16 cellular contexts compared by ENCODE assay signal in genomic region chr5:176659440-176659839, GRCh38. TPM values are rescaled to one million over a fixed set of nuclear protein-coding genes. Genes with fewer than 3 reads are reported as not detected.
A peak's percentile ranks its signal among the peaks of the same experiment; 100 is the strongest.
DNase-seq lines count a peak whose midpoint lies in the region; ATAC-seq and TF ChIP-seq lines count a peak whose summit lies in the region.
"Had no signal": no experiment of that assay in that cellular context is flagged by ENCODE, and none has a peak within 500 bp of the region (broad histone marks: within the 10 kb centered on the region; RNA-seq: fewer than 3 reads in every experiment).

No MANE protein-coding gene starts in this region.

- no peak overlapping the region for H2AFZ ChIP-seq in KMS-11 (ENCODE audit: low read depth)

- in situ Hi-C loops in gastrocnemius medialis (cut with MboI; ENCODE audit: low sequenced_read_pairs in 4 of 4) = loop anchor here in 2 of 4 donors (25.0 kb wide), 2 partner anchors 303 to 453 kb away; no protein-coding TSS in a partner anchor

- TF ChIP-seq CTCF in KMS-11 (conservative IDR thresholded peaks at IDR 0.05; ENCODE audit: low read depth, low read length) (no peak), gastrocnemius medialis (IDR thresholded peaks at IDR 0.05 in 4 of 5, conservative IDR thresholded peaks at IDR 0.05 in 1 of 5) (no peak)

- intact Hi-C loops in gastrocnemius medialis (cut with DNase I; ENCODE audit: low total_unique reads) = loop anchor here (5.0 kb wide), 1 partner anchor 298 kb away; no protein-coding TSS in a partner anchor

- 0 out of 22 replicates have a peak, but pooled peaks cover 0 to 3% (median 0%) of the 10 kb centered on the region in 11 experiments for H3K27me3 ChIP-seq in BLaER1 treated with 17β-estradiol and CSF1 and Interleukin-3, amounts not matched to agents 10 nM and 100 nM
- H3K27me3 ChIP-seq in KMS-11 (ENCODE audit: insufficient read depth, low read depth) (no peaks in the 10 kb centered on the region), gastrocnemius medialis (peaks cover 12% of the 10 kb centered on the region in 3 donors)

- H3K4me3 ChIP-seq in BLaER1 treated with 17β-estradiol and CSF1 and Interleukin-3, amounts not matched to agents 10 nM and 100 nM = peak overlapping the region in 2 of 10 experiments; percentile 37 to 51; a peak in 1 of 20 replicates
- no peak overlapping the region for H3K4me3 ChIP-seq in KMS-11 (IDR thresholded peaks at IDR 0.05; ENCODE audit: insufficient read depth, low read depth, low read length)
- no peak overlapping the region for H3K4me3 ChIP-seq in gastrocnemius medialis
- H3K4me3 ChIP-seq: gastroesophageal sphincter, HAP-1 had no signal

- H3K9ac ChIP-seq in BLaER1 treated with 17β-estradiol and CSF1 and Interleukin-3, amounts not matched to agents 10 nM and 100 nM = peak overlapping the region in 7 of 11 experiments; percentile 15 to 60 (median 41); a peak in 8 of 22 replicates
- no peak overlapping the region for H3K9ac ChIP-seq in KMS-11
- H3K9ac ChIP-seq: SK-N-SH had no signal

- POLR2A ChIA-PET in naive thymus-derived CD8-positive, alpha-beta T cell (lab: Charles Lee) = interaction anchor here (2.6 kb wide), 1 partner anchor 11 kb away, joined by 23 read pairs; the partner anchor contains the start of gene TSPAN17

- no peak for ATAC-seq in naive thymus-derived CD8-positive, alpha-beta T cell
- ATAC-seq in GM18870 (IDR thresholded peaks at IDR 0.05; ENCODE audit: unreplicated experiment) (no peak), HG03520 (IDR thresholded peaks at IDR 0.05; ENCODE audit: unreplicated experiment) (no peak), gastrocnemius medialis (no peak), GM21447 (IDR thresholded peaks at IDR 0.05; ENCODE audit: unreplicated experiment) (no peak)
- ATAC-seq: gastroesophageal sphincter had no signal

- H3K4me3 Mint-ChIP-seq in naive thymus-derived CD8-positive, alpha-beta T cell = peak overlapping the region; percentile 79 to 91 (median 89)

- peak overlapping the region in 6 of 11 experiments; percentile 11 to 77 (median 46); a peak in 6 of 22 replicates for H3K27ac ChIP-seq in BLaER1 treated with 17β-estradiol and CSF1 and Interleukin-3, amounts not matched to agents 10 nM and 100 nM
- H3K27ac ChIP-seq in KMS-11 (no peak overlapping the region), angular gyrus (ENCODE audit: low read depth, low read length) (peak overlapping the region; percentile 70), gastrocnemius medialis (no peak overlapping the region)

- H3K27ac Mint-ChIP-seq in naive thymus-derived CD8-positive, alpha-beta T cell = peak overlapping the region; percentile 29 to 94 (median 78)

- H3K4me1 ChIP-seq in BLaER1 treated with 17β-estradiol and CSF1 and Interleukin-3, amounts not matched to agents 10 nM and 100 nM = peaks cover 15 to 66% (median 40%) of the 10 kb centered on the region in 10 experiments
- H3K4me1 ChIP-seq in KMS-11 (ENCODE audit: low read depth, poor library complexity, severe bottlenecking) (peaks cover 28% of the 10 kb centered on the region), gastrocnemius medialis (peaks cover 0 to 4% of the 10 kb centered on the region in 2 donors)
- H3K4me1 ChIP-seq: HAP-1 had no signal

- no peak for TF ChIP-seq POLR2A in gastrocnemius medialis (IDR thresholded peaks at IDR 0.05)

- no peaks in the 10 kb centered on the region for H3K9me3 Mint-ChIP-seq in naive thymus-derived CD8-positive, alpha-beta T cell

- H3K4me1 Mint-ChIP-seq in naive thymus-derived CD8-positive, alpha-beta T cell = peaks cover 22 to 35% (median 31%) of the 10 kb centered on the region in 4 donors

- H3K27me3 Mint-ChIP-seq in naive thymus-derived CD8-positive, alpha-beta T cell = peaks cover 4 to 18% (median 10%) of the 10 kb centered on the region in 5 donors

- peaks cover 0 to 34% (median 27%) of the 10 kb centered on the region in 11 experiments; a peak in 20 of 22 replicates for H3K36me3 ChIP-seq in BLaER1 treated with 17β-estradiol and CSF1 and Interleukin-3, amounts not matched to agents 10 nM and 100 nM
- H3K36me3 ChIP-seq in KMS-11 (ENCODE audit: insufficient read depth) (no peaks in the 10 kb centered on the region), gastrocnemius medialis (no peaks in the 10 kb centered on the region)
- H3K36me3 ChIP-seq: HAP-1 had no signal

- H3K9me3 ChIP-seq in BLaER1 treated with 17β-estradiol and CSF1 and Interleukin-3, amounts not matched to agents 10 nM and 100 nM (replicated peaks in 1 of 11) = no peaks in the 10 kb centered on the region
- H3K9me3 ChIP-seq in gastrocnemius medialis = no peaks in the 10 kb centered on the region
- H3K9me3 ChIP-seq: gastroesophageal sphincter, HAP-1, left lung, SK-N-SH had no signal

- peak overlapping the region; percentile 88 to 100 (median 97) for H3K4me2 ChIP-seq in BLaER1 treated with 17β-estradiol and CSF1 and Interleukin-3, amounts not matched to agents 10 nM and 100 nM
- H3K4me2 ChIP-seq in KMS-11 = peak overlapping the region; percentile 69
- H3K4me2 ChIP-seq: SK-N-SH had no signal

- H4K20me1 ChIP-seq in BLaER1 treated with 17β-estradiol and CSF1 and Interleukin-3, amounts not matched to agents 10 nM and 100 nM = peaks cover 13 to 78% (median 36%) of the 10 kb centered on the region in 11 experiments; a peak in 18 of 22 replicates
- no peaks in the 10 kb centered on the region for H4K20me1 ChIP-seq in KMS-11 (ENCODE audit: insufficient read depth)

- peaks cover 0 to 9% (median 4%) of the 10 kb centered on the region in 3 donors for H3K36me3 Mint-ChIP-seq in naive thymus-derived CD8-positive, alpha-beta T cell

- no peaks in the 10 kb centered on the region for H3K79me2 ChIP-seq in KMS-11 (ENCODE audit: insufficient read depth, low read depth)

- no peak for DNase-seq in naive thymus-derived CD8-positive, alpha-beta T cell
- no peak for DNase-seq in gastrocnemius medialis
- DNase-seq: activated CD4-positive, alpha-beta T cell treated with anti-CD3 and anti-CD28 coated beads, Interleukin-2, amount 50 U/mL, for 1 hour; NCI-H774; SK-N-SH; stimulated activated CD4-positive, alpha-beta T cell treated with anti-CD3 and anti-CD28 coated beads, Interleukin-4, amount 100 ng/mL, for 24 hours had no signal

RNA-seq across cellular contexts. Expression of gene TSPAN17, which starts 12.2 kb away (rescaled TPM):
- 10 to 100 TPM; 19.4 to 21.4 TPM for total RNA-seq in naive thymus-derived CD8-positive, alpha-beta T cell
- 10 to 100 TPM; 13.5 to 26.0 (median 18.4) TPM for polyA plus RNA-seq in naive thymus-derived CD8-positive, alpha-beta T cell
- total RNA-seq in gastrocnemius medialis = 10 to 100 TPM; 13.3 to 35.7 (median 27.2) TPM

RNA-seq across cellular contexts. Expression of gene EIF4E1B, which starts 29.0 kb away (rescaled TPM):
- not detected for total RNA-seq in naive thymus-derived CD8-positive, alpha-beta T cell
- polyA plus RNA-seq in naive thymus-derived CD8-positive, alpha-beta T cell = not detected
- total RNA-seq in gastrocnemius medialis = not detected
- total RNA-seq: gastroesophageal sphincter, left lung, skeletal muscle tissue had no signal
- polyA plus RNA-seq: SK-N-SH had no signal

RNA-seq across cellular contexts. Expression of gene SNCB, which starts 29.1 kb away (rescaled TPM):
- not detected for total RNA-seq in naive thymus-derived CD8-positive, alpha-beta T cell
- not detected for polyA plus RNA-seq in naive thymus-derived CD8-positive, alpha-beta T cell
- under 1 TPM in 1 of 4 donors, not detected in 3; 0.20 TPM for total RNA-seq in gastrocnemius medialis
- total RNA-seq: gastroesophageal sphincter, left lung, skeletal muscle tissue had no signal

RNA-seq across cellular contexts. Expression of gene GPRIN1, which starts 49.5 kb away (rescaled TPM):
- total RNA-seq in naive thymus-derived CD8-positive, alpha-beta T cell = under 1 TPM in 1 of 2 experiments, not detected in 1; 0.11 TPM
- under 1 TPM in 2 of 3 donors, not detected in 1; 0.06 to 0.27 TPM for polyA plus RNA-seq in naive thymus-derived CD8-positive, alpha-beta T cell
- under 1 TPM; 0.35 to 0.78 (median 0.47) TPM for total RNA-seq in gastrocnemius medialis

Comparison
In these comparisons a context has a peak if more than half of its experiments do, and no peak if none do; other contexts are left out.
1. H3K27ac ChIP-seq: peak in BLaER1 treated with 17β-estradiol and CSF1 and Interleukin-3, amounts not matched to agents 10 nM and 100 nM (6 of 11) and angular gyrus (single experiment); none in KMS-11 (single experiment) and gastrocnemius medialis (0 of 4).